In genomic region chr11:12465332-12465731, GRCh38 we compare ENCODE assay signal across 30 cellular contexts.
"Had no signal": no experiment of that assay in that cellular context is flagged by ENCODE, and none has a peak within 500 bp of the region (broad histone marks: within the 10 kb centered on the region; RNA-seq: fewer than 3 reads in every experiment).

No MANE protein-coding gene starts in this region.

- DNase-seq: activated B cell treated with CpG ODN at 0.5 μM for 24 hours; activated CD4-positive, alpha-beta memory T cell treated with anti-CD3 and anti-CD28 coated beads for 36 hours; activated CD4-positive, alpha-beta T cell treated with anti-CD3 and anti-CD28 coated beads for 4 hours; activated CD4-positive, alpha-beta T cell treated with anti-CD3 and anti-CD28 coated beads, Interleukin-2, amount 10 ng/mL, durations not matched to agents 24 days and 14 days; activated CD4-positive, alpha-beta T cell treated with anti-CD3 and anti-CD28 coated beads, Interleukin-2, amount 50 U/mL, for 1 hour; activated CD4-positive, alpha-beta T cell treated with anti-CD3 and anti-CD28 coated beads, Interleukin-2, amount 50 U/mL, for 4 hours; activated CD4-positive, CD25-positive, alpha-beta regulatory T cell treated with anti-CD3 and anti-CD28 coated beads, Interleukin-2, amount 50 U/mL, for 72 hours; activated CD8-positive, alpha-beta memory T cell treated with anti-CD3 and anti-CD28 coated beads, Interleukin-2, amount 50 U/mL, for 4 hours; activated CD8-positive, alpha-beta T cell treated with anti-CD3 and anti-CD28 coated beads for 36 hours; activated effector memory CD4-positive, alpha-beta T cell treated with Interleukin-2 at 50 U/mL for 16 hours; activated gamma-delta T cell; activated naive CD4-positive, alpha-beta T cell treated with anti-CD3 and anti-CD28 coated beads, Interleukin-2, amount 10 ng/mL, durations not matched to agents 7 days and 5 days; activated naive CD4-positive, alpha-beta T cell treated with Interleukin-2 at 50 U/mL for 16 hours; activated naive CD8-positive, alpha-beta T cell treated with anti-CD3 and anti-CD28 coated beads, Interleukin-2, amount 10 ng/mL, durations not matched to agents 7 days and 5 days; activated naive CD8-positive, alpha-beta T cell treated with anti-CD3 and anti-CD28 coated beads, Interleukin-2, amount 50 U/mL, for 24 hours; activated T-cell treated with anti-CD3 and anti-CD28 coated beads for 4 hours; activated T-cell treated with anti-CD3 and anti-CD28 coated beads, Interleukin-2, amount 50 U/mL, for 1 hour; activated T-cell treated with anti-CD3 and anti-CD28 coated beads, Interleukin-2, amount 50 U/mL, for 48 hours; amygdala; anterior cingulate cortex; caudate nucleus; cerebellar nuclear complex; T-helper 1 cell; T-helper 2 cell; T-helper 9 cell had no signal

- H3K27me3 ChIP-seq: ascending aorta, cardiac muscle cell had no signal

- H3K36me3 ChIP-seq: ascending aorta, cardiac muscle cell had no signal

- H3K27ac ChIP-seq: ascending aorta, cardiac muscle cell, VCaP had no signal

- H3K4me3 ChIP-seq: ascending aorta, cardiac muscle cell had no signal

- ATAC-seq: activated CD8-positive, alpha-beta T cell treated with anti-CD3 and anti-CD28 coated beads for 36 hours; activated naive CD8-positive, alpha-beta T cell treated with anti-CD3 and anti-CD28 coated beads, Interleukin-2, amount 50 U/mL, for 24 hours had no signal

- FAIRE-seq: bronchial epithelial cell, TTC549 had no signal
